ENCODE assay signal across 24 cellular contexts in genomic region chr16:2702871-2703745, GRCh38. TPM values are rescaled to one million over a fixed set of nuclear protein-coding genes. Genes with fewer than 3 reads are reported as not detected.
A peak's percentile ranks its signal among the peaks of the same experiment; 100 is the strongest.
DNase-seq lines count a peak whose midpoint lies in the region; FAIRE-seq and TF ChIP-seq lines count a peak whose summit lies in the region.
"Had no signal": no experiment of that assay in that cellular context is flagged by ENCODE, and none has a peak within 500 bp of the region (broad histone marks: within the 10 kb centered on the region; RNA-seq: fewer than 3 reads in every experiment).

No MANE protein-coding gene starts in this region.

- H3K4me1 ChIP-seq in skeletal muscle tissue (ENCODE audit: control insufficient read depth in 3 of 3, insufficient read depth in 3 of 3, low read length in 3 of 3) (peaks cover 35 to 56% (median 50%) of the 10 kb centered on the region in 3 donors), hepatocyte (ENCODE audit: insufficient read depth) (no peaks in the 10 kb centered on the region)
- H3K4me1 ChIP-seq: BE2C, Caco-2, HAP-1, left lung, sigmoid colon had no signal

- H3K27ac ChIP-seq in skeletal muscle tissue (ENCODE audit: low read depth, low read length) = peak overlapping the region; percentile 60
- H3K27ac ChIP-seq in hepatocyte = no peak overlapping the region
- H3K27ac ChIP-seq: left lung, sigmoid colon had no signal

- peaks cover 40 to 52% (median 48%) of the 10 kb centered on the region in 3 donors for H3K36me3 ChIP-seq in skeletal muscle tissue (ENCODE audit: control insufficient read depth in 3 of 3, insufficient read depth in 3 of 3, low read length in 3 of 3)
- H3K36me3 ChIP-seq in MG63 = peaks cover 62% of the 10 kb centered on the region
- H3K36me3 ChIP-seq in hepatocyte (replicated peaks; ENCODE audit: insufficient read depth, low read depth) = no peaks in the 10 kb centered on the region

- H3K9me3 ChIP-seq in skeletal muscle tissue (ENCODE audit: control insufficient read depth in 3 of 3, low read length in 3 of 3) = no peaks in the 10 kb centered on the region
- H3K9me3 ChIP-seq in MG63 = no peaks in the 10 kb centered on the region
- H3K9me3 ChIP-seq in hepatocyte (ENCODE audit: low read depth) = no peaks in the 10 kb centered on the region
- H3K9me3 ChIP-seq: BE2C, Caco-2, HAP-1, left lung, sigmoid colon had no signal

- no peak for FAIRE-seq in GM12891 (lab: Jason Lieb, UNC)
- FAIRE-seq: G401.6 had no signal

- H3K4me2 ChIP-seq in hepatocyte = no peak overlapping the region

- no peaks in the 10 kb centered on the region for H3K9me2 ChIP-seq in hepatocyte (replicated peaks; ENCODE audit: insufficient read depth)

- no peak for TF ChIP-seq CTCF in LNCaP clone FGC (IDR thresholded peaks at IDR 0.05; ENCODE audit: control insufficient read depth, extremely low read depth, insufficient read depth)
- TF ChIP-seq CTCF in chondrocyte (IDR thresholded peaks at IDR 0.05) = no peak
- TF ChIP-seq CTCF in nephron progenitor cell (IDR thresholded peaks at IDR 0.05) = no peak
- TF ChIP-seq CTCF in hepatocyte (IDR thresholded peaks at IDR 0.05; ENCODE audit: poor library complexity) = no peak

- no peaks in the 10 kb centered on the region for H3K79me2 ChIP-seq in hepatocyte

- H4K20me1 ChIP-seq in hepatocyte (ENCODE audit: insufficient read depth, poor library complexity, severe bottlenecking) = no peaks in the 10 kb centered on the region

- peak overlapping the region in 2 of 3 donors; percentile 53 to 69 for H3K9ac ChIP-seq in skeletal muscle tissue (ENCODE audit: low read depth in 1 of 3, low read length in 3 of 3)

- no peaks in the 10 kb centered on the region for H3K9me3 Mint-ChIP-seq in chondrocyte (ENCODE audit: low read depth)
- H3K9me3 Mint-ChIP-seq in nephron progenitor cell = no peaks in the 10 kb centered on the region
- H3K9me3 Mint-ChIP-seq: activated CD4-positive, alpha-beta memory T cell treated with anti-CD3 and anti-CD28 coated beads for 36 hours; activated T-cell treated with anti-CD3 and anti-CD28 coated beads, Interleukin-2, amount 50 U/mL, for 72 hours; central memory CD8-positive, alpha-beta T cell had no signal

- no peak for TF ChIP-seq POLR2A in GM12891 (IDR thresholded peaks at IDR 0.05; ENCODE audit: low read depth, low read length)

- WGBS in hepatocyte (ENCODE audit: low lambda C conversion rate, missing lambda C conversion rate) = 96% methylated on average over 26 of the region's 28 CpGs

- no peak overlapping the region for H3K27ac Mint-ChIP-seq in chondrocyte (ENCODE audit: unreplicated experiment)
- H3K27ac Mint-ChIP-seq in nephron progenitor cell = no peak overlapping the region
- H3K27ac Mint-ChIP-seq: activated CD4-positive, alpha-beta memory T cell treated with anti-CD3 and anti-CD28 coated beads for 36 hours; activated T-cell treated with anti-CD3 and anti-CD28 coated beads, Interleukin-2, amount 50 U/mL, for 72 hours had no signal

- DNase-seq in LNCaP clone FGC (ENCODE audit: low read depth) (peak; percentile 94), chondrocyte (ENCODE audit: low spot score) (peak; percentile 69), hypothalamus (lab: John Stamatoyannopoulos, UW) (peak in 27 of 51 donors; percentile 6 to 65 (median 36)), nephron progenitor cell (no peak), GM12891 (ENCODE audit: insufficient read length, low spot score) (no peak), MG63 (no peak), hepatocyte (ENCODE audit: low spot score) (no peak)
- DNase-seq: activated CD4-positive, alpha-beta memory T cell treated with anti-CD3 and anti-CD28 coated beads for 36 hours; activated CD4-positive, alpha-beta T cell treated with anti-CD3 and anti-CD28 coated beads for 1 hour; activated naive CD4-positive, alpha-beta T cell treated with Interleukin-2 at 50 U/mL for 16 hours; activated T-cell treated with anti-CD3 and anti-CD28 coated beads, Interleukin-2, amount 50 U/mL, for 72 hours; BE2C; Caco-2; NCI-H510A; OCI-M1; sigmoid colon; stimulated activated CD4-positive, alpha-beta T cell treated with anti-CD3 and anti-CD28 coated beads, Interleukin-4, amount 100 ng/mL, for 24 hours; T-helper 2 cell; trophoblast cell had no signal

- H3K4me3 ChIP-seq in LNCaP clone FGC (ENCODE audit: low read depth, low read length) (no peak overlapping the region), skeletal muscle tissue (ENCODE audit: low read length in 3 of 3) (no peak overlapping the region), MG63 (no peak overlapping the region), hepatocyte (no peak overlapping the region)
- H3K4me3 ChIP-seq: HAP-1, left lung, sigmoid colon had no signal

- H3K27me3 Mint-ChIP-seq in chondrocyte (ENCODE audit: low read depth) = no peaks in the 10 kb centered on the region
- no peaks in the 10 kb centered on the region for H3K27me3 Mint-ChIP-seq in nephron progenitor cell (ENCODE audit: low read depth, poor library complexity)
- H3K27me3 Mint-ChIP-seq: activated CD4-positive, alpha-beta memory T cell treated with anti-CD3 and anti-CD28 coated beads for 36 hours; central memory CD8-positive, alpha-beta T cell had no signal

- H3K4me1 Mint-ChIP-seq in chondrocyte (ENCODE audit: low read depth) (no peaks in the 10 kb centered on the region), nephron progenitor cell (no peaks in the 10 kb centered on the region)
- H3K4me1 Mint-ChIP-seq: central memory CD8-positive, alpha-beta T cell had no signal

- no peak overlapping the region for H2AFZ ChIP-seq in hepatocyte

- H3K36me3 Mint-ChIP-seq in chondrocyte (ENCODE audit: low read depth) (peaks cover 7% of the 10 kb centered on the region), nephron progenitor cell (ENCODE audit: low read depth) (peaks cover 2% of the 10 kb centered on the region)

- H3K27me3 ChIP-seq in skeletal muscle tissue (ENCODE audit: control insufficient read depth in 3 of 3, insufficient read depth in 3 of 3, low read length in 3 of 3) = no peaks in the 10 kb centered on the region
- H3K27me3 ChIP-seq in MG63 = no peaks in the 10 kb centered on the region
- no peaks in the 10 kb centered on the region for H3K27me3 ChIP-seq in hepatocyte
- H3K27me3 ChIP-seq: BE2C, left lung, sigmoid colon had no signal

- H3K4me3 Mint-ChIP-seq in chondrocyte (ENCODE audit: unreplicated experiment) (no peak overlapping the region), nephron progenitor cell (no peak overlapping the region)
- H3K4me3 Mint-ChIP-seq: activated CD4-positive, alpha-beta memory T cell treated with anti-CD3 and anti-CD28 coated beads for 36 hours; activated T-cell treated with anti-CD3 and anti-CD28 coated beads, Interleukin-2, amount 50 U/mL, for 72 hours; central memory CD8-positive, alpha-beta T cell had no signal

TF ChIP-seq in GM12891, 5 proteins besides CTCF, POLR2A, EP300 and RAD21:
- TF ChIP-seq PAX5 (IDR thresholded peaks at IDR 0.05; ENCODE audit: insufficient read depth, low read length, severe bottlenecking) (no peak), POLR2AphosphoS5 (IDR thresholded peaks at IDR 0.05; ENCODE audit: low read depth, low read length) (no peak)

RNA-seq across cellular contexts. Expression of gene PRSS27, which starts 16.9 kb away (rescaled TPM):
- total RNA-seq in chondrocyte (2.8 to 4.3 TPM (median 3.1 TPM) in 3 replicates), skeletal muscle tissue (not detected), hepatocyte (1.4 and 4.3 TPM in 2 replicates)
- polyA plus RNA-seq in GM12891 (2012; ENCODE audit: low read depth, missing spikeins) = 1.0 TPM
- 0.22 and 1.7 TPM in 2 replicates for total RNA-seq in MG63 (2014; rRNA removed; shearing (Covaris generic); ENCODE audit: low replicate concordance)
- polyA plus RNA-seq in hepatocyte = 1.4 and 4.8 TPM in 2 replicates

RNA-seq across cellular contexts. Expression of gene KCTD5, which starts 20.8 kb away (rescaled TPM):
- total RNA-seq in chondrocyte (27.3 to 29.7 TPM (median 27.4 TPM) in 3 replicates), skeletal muscle tissue (13.6 TPM), hepatocyte (22.7 and 31.5 TPM in 2 replicates)
- polyA plus RNA-seq in GM12891 (2012; ENCODE audit: low read depth, missing spikeins) = 21.6 TPM
- 49.6 and 71.6 TPM in 2 replicates for total RNA-seq in MG63 (2014; rRNA removed; shearing (Covaris generic); ENCODE audit: low replicate concordance)
- 24.5 and 32.2 TPM in 2 replicates for polyA plus RNA-seq in hepatocyte

RNA-seq across cellular contexts. Expression of gene SRRM2, which starts 49.3 kb away (rescaled TPM):
- total RNA-seq in chondrocyte (363 to 615 TPM (median 378 TPM) in 3 replicates), skeletal muscle tissue (70.5 TPM), hepatocyte (82.9 and 142 TPM in 2 replicates)
- polyA plus RNA-seq in GM12891 (2012; ENCODE audit: low read depth, missing spikeins) = 400 TPM
- 11.2 and 21.1 TPM in 2 replicates for total RNA-seq in MG63 (2014; rRNA removed; shearing (Covaris generic); ENCODE audit: low replicate concordance)
- 403 and 666 TPM in 2 replicates for polyA plus RNA-seq in hepatocyte

Comparison
In these comparisons a context has a peak if more than half of its experiments do, and no peak if none do; other contexts are left out.
1. DNase-seq: peak in LNCaP clone FGC (single experiment), chondrocyte (single experiment) and hypothalamus (27 of 51); none in nephron progenitor cell (single experiment), GM12891 (single experiment), MG63 (single experiment) and hepatocyte (single experiment).